In the genomic region with DNA sequence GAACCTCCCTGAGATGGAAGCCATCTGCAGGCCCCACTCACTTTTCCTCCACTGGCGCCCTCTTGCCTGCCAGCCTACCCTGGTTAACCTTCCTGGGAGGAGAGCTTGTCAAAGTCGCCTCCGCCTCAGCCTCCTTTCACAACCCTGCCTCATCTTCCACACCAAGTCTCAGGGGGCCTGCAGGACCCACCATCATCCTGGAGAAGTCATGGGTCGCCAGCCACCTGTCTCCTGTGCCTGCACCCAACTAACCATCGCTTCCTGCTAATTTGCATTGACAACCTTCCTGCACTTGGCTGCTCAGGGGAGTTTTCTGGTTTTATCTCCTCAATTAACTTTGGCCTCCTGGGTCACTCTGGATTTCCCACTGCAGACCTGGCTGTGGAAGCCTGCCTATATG, we compare ENCODE assay signal across 15 cellular contexts. TPM values are rescaled to one million over a fixed set of nuclear protein-coding genes. Genes with fewer than 3 reads are reported as not detected.
A peak's percentile ranks its signal among the peaks of the same experiment; 100 is the strongest.
DNase-seq lines count a peak whose midpoint lies in the region; ATAC-seq lines count a peak whose summit lies in the region.
"Had no signal": no experiment of that assay in that cellular context is flagged by ENCODE, and none has a peak within 500 bp of the region (broad histone marks: within the 10 kb centered on the region; RNA-seq: fewer than 3 reads in every experiment).

No MANE protein-coding gene starts in this region.

- ATAC-seq in GM18519 (IDR thresholded peaks at IDR 0.05; ENCODE audit: low FRiP score, unreplicated experiment) (peak; percentile 35), GM21576 (IDR thresholded peaks at IDR 0.05; ENCODE audit: unreplicated experiment) (peak; percentile 32), HG03378 (IDR thresholded peaks at IDR 0.05; ENCODE audit: unreplicated experiment) (peak; percentile 33), naive B cell (ENCODE audit: low read depth in 2 of 2) (peak; percentile 69 to 70)
- no peak for ATAC-seq in activated T-helper 17 cell treated with anti-CD3 and anti-CD28 coated beads, Interleukin-2, amount 50 U/mL, for 72 hours (replicated peaks)

- H3K4me3 Mint-ChIP-seq in naive B cell: peak overlapping the region; percentile 48 to 91 (median 78)
- no peak overlapping the region for H3K4me3 Mint-ChIP-seq in activated T-helper 2 cell treated with anti-CD3 and anti-CD28 coated beads, Interferon-gamma antibody, Interleukin-2, Interleukin-4, amounts not matched to agents 10 μg/mL and 5 μg/mL and 100 μg/mL, durations not matched to agents 14 hours and 24 hours and 36 hours (ENCODE audit: low read depth)
- no peak overlapping the region for H3K4me3 Mint-ChIP-seq in activated T-helper 17 cell treated with anti-CD3 and anti-CD28 coated beads, Interleukin-2, amount 50 U/mL, for 72 hours
- H3K4me3 Mint-ChIP-seq: activated T-helper 1 cell treated with anti-CD3 and anti-CD28 coated beads, Interleukin-12 subunit alpha, Interleukin-12 subunit beta, Interleukin-2, Interleukin-4 antibody, amounts not matched to agents 30 ng/mL and 10 ng/mL and 1 ng/mL, durations not matched to agents 14 hours and 24 hours and 36 hours; CD4-positive, alpha-beta memory T cell had no signal

- no peaks in the 10 kb centered on the region for H3K36me3 Mint-ChIP-seq in naive B cell
- no peaks in the 10 kb centered on the region for H3K36me3 Mint-ChIP-seq in activated T-helper 2 cell treated with anti-CD3 and anti-CD28 coated beads, Interferon-gamma antibody, Interleukin-2, Interleukin-4, amounts not matched to agents 10 μg/mL and 5 μg/mL and 100 μg/mL, durations not matched to agents 14 hours and 24 hours and 36 hours (ENCODE audit: low read depth)
- H3K36me3 Mint-ChIP-seq in activated T-helper 17 cell treated with anti-CD3 and anti-CD28 coated beads, Interleukin-2, amount 50 U/mL, for 72 hours (ENCODE audit: low read depth): no peaks in the 10 kb centered on the region
- H3K36me3 Mint-ChIP-seq: CD4-positive, alpha-beta memory T cell had no signal

- no peaks in the 10 kb centered on the region for H3K27me3 Mint-ChIP-seq in naive B cell
- H3K27me3 Mint-ChIP-seq in activated T-helper 2 cell treated with anti-CD3 and anti-CD28 coated beads, Interferon-gamma antibody, Interleukin-2, Interleukin-4, amounts not matched to agents 10 μg/mL and 5 μg/mL and 100 μg/mL, durations not matched to agents 14 hours and 24 hours and 36 hours (ENCODE audit: low read depth): peaks cover 2% of the 10 kb centered on the region
- peaks cover 8% of the 10 kb centered on the region for H3K27me3 Mint-ChIP-seq in activated T-helper 17 cell treated with anti-CD3 and anti-CD28 coated beads, Interleukin-2, amount 50 U/mL, for 72 hours

- intact Hi-C loops in activated T-helper 2 cell treated with anti-CD3 and anti-CD28 coated beads, Interferon-gamma antibody, Interleukin-2, Interleukin-4, amounts not matched to agents 10 μg/mL and 5 μg/mL and 100 μg/mL, durations not matched to agents 14 hours and 24 hours and 36 hours (cut with micrococcal nuclease): loop anchor here (10.0 kb wide), 1 partner anchor 375 kb away; no protein-coding TSS in a partner anchor

- H3K4me1 Mint-ChIP-seq in naive B cell: peaks cover 66 to 95% (median 73%) of the 10 kb centered on the region in 3 donors
- peaks cover 2% of the 10 kb centered on the region for H3K4me1 Mint-ChIP-seq in activated T-helper 2 cell treated with anti-CD3 and anti-CD28 coated beads, Interferon-gamma antibody, Interleukin-2, Interleukin-4, amounts not matched to agents 10 μg/mL and 5 μg/mL and 100 μg/mL, durations not matched to agents 14 hours and 24 hours and 36 hours (ENCODE audit: low read depth)
- peaks cover 16% of the 10 kb centered on the region for H3K4me1 Mint-ChIP-seq in activated T-helper 17 cell treated with anti-CD3 and anti-CD28 coated beads, Interleukin-2, amount 50 U/mL, for 72 hours
- H3K4me1 Mint-ChIP-seq: CD4-positive, alpha-beta memory T cell had no signal

- H3K27ac Mint-ChIP-seq in naive B cell: peak overlapping the region; percentile 93 to 100 (median 97)
- H3K27ac Mint-ChIP-seq in activated T-helper 2 cell treated with anti-CD3 and anti-CD28 coated beads, Interferon-gamma antibody, Interleukin-2, Interleukin-4, amounts not matched to agents 10 μg/mL and 5 μg/mL and 100 μg/mL, durations not matched to agents 14 hours and 24 hours and 36 hours: no peak overlapping the region
- H3K27ac Mint-ChIP-seq in activated T-helper 17 cell treated with anti-CD3 and anti-CD28 coated beads, Interleukin-2, amount 50 U/mL, for 72 hours: no peak overlapping the region
- H3K27ac Mint-ChIP-seq: activated T-helper 1 cell treated with anti-CD3 and anti-CD28 coated beads, Interleukin-12 subunit alpha, Interleukin-12 subunit beta, Interleukin-2, Interleukin-4 antibody, amounts not matched to agents 30 ng/mL and 10 ng/mL and 1 ng/mL, durations not matched to agents 14 hours and 24 hours and 36 hours; CD4-positive, alpha-beta memory T cell had no signal

- H3K9me3 Mint-ChIP-seq in naive B cell: peaks cover 0 to 3% (median 0%) of the 10 kb centered on the region in 7 donors
- H3K9me3 Mint-ChIP-seq in activated T-helper 2 cell treated with anti-CD3 and anti-CD28 coated beads, Interferon-gamma antibody, Interleukin-2, Interleukin-4, amounts not matched to agents 10 μg/mL and 5 μg/mL and 100 μg/mL, durations not matched to agents 14 hours and 24 hours and 36 hours: no peaks in the 10 kb centered on the region
- H3K9me3 Mint-ChIP-seq in activated T-helper 17 cell treated with anti-CD3 and anti-CD28 coated beads, Interleukin-2, amount 50 U/mL, for 72 hours: no peaks in the 10 kb centered on the region
- H3K9me3 Mint-ChIP-seq: activated T-helper 1 cell treated with anti-CD3 and anti-CD28 coated beads, Interleukin-12 subunit alpha, Interleukin-12 subunit beta, Interleukin-2, Interleukin-4 antibody, amounts not matched to agents 30 ng/mL and 10 ng/mL and 1 ng/mL, durations not matched to agents 14 hours and 24 hours and 36 hours; CD4-positive, alpha-beta memory T cell had no signal

- DNase-seq in naive B cell (peak; percentile 82), COLO668 (lab: John Stamatoyannopoulos, UW; ENCODE audit: unreplicated experiment) (no peak)
- DNase-seq in activated T-helper 2 cell treated with anti-CD3 and anti-CD28 coated beads, Interferon-gamma antibody, Interleukin-2, Interleukin-4, amounts not matched to agents 10 μg/mL and 5 μg/mL and 100 μg/mL, durations not matched to agents 14 hours and 24 hours and 36 hours (ENCODE audit: low spot score): no peak
- no peak for DNase-seq in stimulated activated CD4-positive, alpha-beta T cell treated with anti-CD3 and anti-CD28 coated beads, Interleukin-4, amount 100 ng/mL, for 4 hours
- DNase-seq: CD4-positive, alpha-beta memory T cell; HCEC 1CT; hippocampal formation; NCI-H1092; SK-N-SH; stimulated activated CD4-positive, alpha-beta T cell treated with anti-CD3 and anti-CD28 coated beads, Interleukin-15, amount 100 ng/mL, for 24 hours had no signal

RNA-seq across cellular contexts. Expression of a gene that starts 52.8 kb away (rescaled TPM):
- 100 to 1,000 TPM in 5 of 6 donors, 10 to 100 TPM in 1; 90.5 to 185 (median 126) TPM for polyA plus RNA-seq in naive B cell (ENCODE audit: low read depth in 6 of 6)
- total RNA-seq in activated T-helper 2 cell treated with anti-CD3 and anti-CD28 coated beads, Interferon-gamma antibody, Interleukin-2, Interleukin-4, amounts not matched to agents 10 μg/mL and 5 μg/mL and 100 μg/mL, durations not matched to agents 14 hours and 24 hours and 36 hours: 75.4 and 77.4 TPM in 2 replicates
- total RNA-seq in activated T-helper 17 cell treated with anti-CD3 and anti-CD28 coated beads, Interleukin-2, amount 50 U/mL, for 72 hours: 10 to 100 TPM; 46.4 to 47.0 TPM

Comparison
In these comparisons a context has a peak if more than half of its experiments do, and no peak if none do; other contexts are left out.
1. H3K27ac Mint-ChIP-seq: peak in naive B cell (6 of 6); none in activated T-helper 2 cell treated with anti-CD3 and anti-CD28 coated beads, Interferon-gamma antibody, Interleukin-2, Interleukin-4, amounts not matched to agents 10 μg/mL and 5 μg/mL and 100 μg/mL, durations not matched to agents 14 hours and 24 hours and 36 hours (single experiment) and activated T-helper 17 cell treated with anti-CD3 and anti-CD28 coated beads, Interleukin-2, amount 50 U/mL, for 72 hours (single experiment).
2. H3K4me3 Mint-ChIP-seq: peak in naive B cell (8 of 8); none in activated T-helper 2 cell treated with anti-CD3 and anti-CD28 coated beads, Interferon-gamma antibody, Interleukin-2, Interleukin-4, amounts not matched to agents 10 μg/mL and 5 μg/mL and 100 μg/mL, durations not matched to agents 14 hours and 24 hours and 36 hours (single experiment) and activated T-helper 17 cell treated with anti-CD3 and anti-CD28 coated beads, Interleukin-2, amount 50 U/mL, for 72 hours (single experiment).